ENCODE assay signal across 24 cellular contexts in genomic region chr3:10599444-10599843, GRCh38.
DNase-seq lines count a peak whose midpoint lies in the region; ATAC-seq lines count a peak whose summit lies in the region.
"Had no signal": no experiment of that assay in that cellular context is flagged by ENCODE, and none has a peak within 500 bp of the region (broad histone marks: within the 10 kb centered on the region; RNA-seq: fewer than 3 reads in every experiment).

No MANE protein-coding gene starts in this region.

- DNase-seq in Caki2 (ENCODE audit: low read depth): peak; percentile 2
- peak; percentile 32 for DNase-seq in NCI-H1092 (lab: John Stamatoyannopoulos, UW)
- DNase-seq in NCI-H345 (lab: John Stamatoyannopoulos, UW): peak; percentile 45
- peak; percentile 17 for DNase-seq in kidney tubule cell (ENCODE audit: low spot score)
- DNase-seq in anterior cingulate cortex (lab: John Stamatoyannopoulos, UW): no peak
- DNase-seq in AG08395 (ENCODE audit: low spot score): no peak
- no peak for DNase-seq in T-helper 2 cell
- DNase-seq: activated CD4-positive, alpha-beta T cell treated with anti-CD3 and anti-CD28 coated beads, Interleukin-2, amount 50 U/mL, for 48 hours; activated CD4-positive, CD25-positive, alpha-beta regulatory T cell; activated CD8-positive, alpha-beta memory T cell treated with anti-CD3 and anti-CD28 coated beads, Interleukin-2, amount 50 U/mL, for 4 hours; aorta; Calu3; gastrocnemius medialis; GOT3; HFFc6; hippocampal formation; mesenchymal stem cell; NCI-H187 treated with DMSO at 0.1 percent for 48 hours; NCI-H524 treated with DMSO at 0.1 percent for 48 hours; SJCRH30; stimulated activated naive B cell treated with anti-CD40 and anti-IgM and Interleukin-4, amounts not matched to agents 10 μg/mL and 1 μg/mL and 100 μg/mL, for 72 hours; uterus had no signal

- no peak for ATAC-seq in GM21447 (IDR thresholded peaks at IDR 0.05; ENCODE audit: unreplicated experiment)
- ATAC-seq: activated naive CD4-positive, alpha-beta T cell treated with anti-CD3 and anti-CD28 coated beads, Interleukin-2, amount 50 U/mL, for 72 hours; gastrocnemius medialis; stimulated activated naive B cell treated with anti-CD40 and anti-IgM and Interleukin-4, amounts not matched to agents 10 μg/mL and 1 μg/mL and 100 μg/mL, for 72 hours had no signal

- in situ Hi-C loops in Caki2 (cut with HindIII; ENCODE audit: low pct_unique_long_range_greater_than_20kb, low sequenced_read_pairs): no loop called here

Comparison
In these comparisons a context has a peak if more than half of its experiments do, and no peak if none do; other contexts are left out.
1. DNase-seq: peak in Caki2 (single experiment), NCI-H1092 (single experiment), NCI-H345 (single experiment) and kidney tubule cell (single experiment); none in anterior cingulate cortex (0 of 58), AG08395 (single experiment) and T-helper 2 cell (0 of 5).